ENCODE assay signal across 1 cellular context in the genomic region with DNA sequence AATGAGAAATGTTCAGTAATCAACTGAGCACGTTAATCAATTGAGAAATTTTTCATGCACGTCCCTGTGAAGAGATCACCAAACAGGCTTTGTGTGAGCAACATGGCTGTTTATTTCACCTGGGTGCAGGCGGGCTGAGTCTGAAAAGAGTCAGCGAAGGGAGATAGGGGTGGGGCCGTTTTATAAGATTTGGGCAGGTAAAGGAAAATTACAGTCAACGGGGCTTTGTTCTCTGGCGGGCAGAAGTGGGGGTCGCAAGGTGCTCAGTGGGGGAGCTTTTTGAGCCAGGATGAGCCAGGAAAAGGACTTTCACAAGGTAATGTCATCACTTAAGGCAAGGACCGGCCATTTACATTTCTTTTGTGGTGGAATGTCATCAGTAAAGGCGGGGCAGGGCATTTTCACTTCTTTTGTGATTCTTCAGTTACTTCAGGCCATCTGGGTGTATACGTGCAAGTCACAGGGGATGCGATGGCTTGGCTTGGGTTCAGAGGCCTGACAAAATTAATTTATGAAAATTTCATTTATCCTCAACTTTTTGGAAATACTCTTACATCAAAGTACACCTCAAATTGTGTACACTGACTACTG.
A peak's percentile ranks its signal among the peaks of the same experiment; 100 is the strongest.
TF ChIP-seq lines count a peak whose summit lies in the region.

No MANE protein-coding gene starts in this region.

TF ChIP-seq in H1, 55 proteins besides CTCF, POLR2A, EP300 and RAD21 (continued from another document):
- TF ChIP-seq SP1 (IDR thresholded peaks at IDR 0.05; ENCODE audit: low read depth, low read length): peak; percentile 36; the same call in 1 of the 2 replicates
- TF ChIP-seq HDAC2 (IDR thresholded peaks at IDR 0.05; ENCODE audit: borderline replicate concordance in 1 of 2, low read depth in 2 of 2, low read length in 2 of 2): 0 out of 4 replicates have a peak, but pooled peaks of 1 of the 2 experiments have one; percentile 26
- peak; percentile 36 for TF ChIP-seq ASH2L (IDR thresholded peaks at IDR 0.05; ENCODE audit: low read length)
